Comparison of ENCODE assay signal across 9 cellular contexts in genomic region chr9:133160742-133161541, GRCh38. TPM values are rescaled to one million over a fixed set of nuclear protein-coding genes. Genes with fewer than 3 reads are reported as not detected.
DNase-seq lines count a peak whose midpoint lies in the region; ATAC-seq and TF ChIP-seq lines count a peak whose summit lies in the region.
"Had no signal": no experiment of that assay in that cellular context is flagged by ENCODE, and none has a peak within 500 bp of the region (broad histone marks: within the 10 kb centered on the region; RNA-seq: fewer than 3 reads in every experiment).

No MANE protein-coding gene starts in this region.

- peak overlapping the region in 1 of 2 donors; percentile 23 for H3K27ac ChIP-seq in left lung

- TF ChIP-seq CTCF in cardiac fibroblast (IDR thresholded peaks at IDR 0.05; ENCODE audit: low read depth, low read length) (peak; percentile 85), left lung (IDR thresholded peaks at IDR 0.05) (peak; percentile 76 to 90)

- H3K4me3 ChIP-seq in cardiac fibroblast (replicated peaks in 1 of 2; ENCODE audit: low read depth in 2 of 2, low read length in 2 of 2) (no peak overlapping the region), left lung (no peak overlapping the region)

- DNase-seq in NCI-H2081 (lab: John Stamatoyannopoulos, UW) (peak; percentile 7 to 41), NCI-H2081 treated with DMSO at 0.1 percent for 48 hours (lab: John Stamatoyannopoulos, UW) (no peak), KG1 (lab: John Stamatoyannopoulos, UW) (peak; percentile 33), SK-N-DZ (ENCODE audit: low spot score) (peak; percentile 73), cardiac fibroblast (ENCODE audit: low read depth in 2 of 2) (peak; percentile 85 to 87), left lung (peak; percentile 71 to 80), superior temporal gyrus (ENCODE audit: extremely low spot score) (peak; percentile 65), GOT3 (lab: John Stamatoyannopoulos, UW) (no peak)

- peaks cover 17 to 40% of the 10 kb centered on the region in 2 donors for H3K4me1 ChIP-seq in left lung

- peaks cover 0 to 30% of the 10 kb centered on the region in 2 donors for H3K36me3 ChIP-seq in left lung

- peaks cover 0 to 20% of the 10 kb centered on the region in 2 donors for H3K27me3 ChIP-seq in left lung

- H3K9me3 ChIP-seq in left lung = no peaks in the 10 kb centered on the region

- intact Hi-C loops in left lung (cut with DNase I) = no loop called here

- ATAC-seq in left lung = peak; percentile 83

RNA-seq across cellular contexts. Expression of gene GBGT1, which starts 2.8 kb away (rescaled TPM):
- 2.5 and 5.4 TPM in 2 replicates for polyA plus RNA-seq in SK-N-DZ (2014; cell fraction: cytosol; rRNA removed)
- polyA plus RNA-seq in SK-N-DZ (2014; cell fraction: nucleus; rRNA removed) = 6.9 and 7.7 TPM in 2 replicates
- 10 to 100 TPM; 22.2 to 45.1 TPM for total RNA-seq in left lung

RNA-seq across cellular contexts. Expression of gene RALGDS, which starts 39.9 kb away (rescaled TPM):
- polyA plus RNA-seq in SK-N-DZ (2014; cell fraction: cytosol; rRNA removed) = 211 and 229 TPM in 2 replicates
- 616 and 634 TPM in 2 replicates for polyA plus RNA-seq in SK-N-DZ (2014; cell fraction: nucleus; rRNA removed)
- 10 to 100 TPM; 56.4 to 58.9 TPM for total RNA-seq in left lung

RNA-seq across cellular contexts. Expression of gene OBP2B, which starts 48.1 kb away (rescaled TPM):
- polyA plus RNA-seq in SK-N-DZ (2014; cell fraction: cytosol; rRNA removed) = not detected in 2 replicates
- polyA plus RNA-seq in SK-N-DZ (2014; cell fraction: nucleus; rRNA removed) = not detected in 2 replicates
- total RNA-seq in left lung = not detected
- polyA plus RNA-seq: adipose tissue had no signal

Comparison
In these comparisons a context has a peak if more than half of its experiments do, and no peak if none do; other contexts are left out.
1. DNase-seq: peak in NCI-H2081 (2 of 2), KG1 (single experiment), SK-N-DZ (single experiment), cardiac fibroblast (2 of 2), left lung (2 of 2) and superior temporal gyrus (single experiment); none in NCI-H2081 treated with DMSO at 0.1 percent for 48 hours (single experiment) and GOT3 (single experiment).